18 cellular contexts compared by ENCODE assay signal in the genomic region with DNA sequence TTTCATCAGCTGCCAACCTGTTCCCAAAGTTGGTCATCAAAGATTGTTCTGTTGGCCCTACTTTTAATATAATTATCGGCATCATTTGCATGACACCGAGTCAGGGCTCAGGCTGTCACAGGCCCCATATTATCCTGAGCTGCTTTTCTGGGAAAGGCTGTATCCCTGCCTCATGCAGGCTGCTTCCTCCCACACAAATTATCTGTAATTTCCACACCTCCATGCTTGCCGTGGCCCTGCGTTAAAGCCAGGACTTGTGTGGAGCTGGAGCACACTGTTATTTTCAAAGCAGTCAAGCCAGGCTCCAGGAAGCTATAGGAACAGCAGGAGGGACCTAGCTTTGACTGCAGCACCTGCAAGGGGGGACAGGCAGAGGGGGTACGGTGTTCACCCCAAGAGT. TPM values are rescaled to one million over a fixed set of nuclear protein-coding genes. Genes with fewer than 3 reads are reported as not detected.
"Had no signal": no experiment of that assay in that cellular context is flagged by ENCODE, and none has a peak within 500 bp of the region (broad histone marks: within the 10 kb centered on the region; RNA-seq: fewer than 3 reads in every experiment).

No MANE protein-coding gene starts in this region.

- DNase-seq: KBM-7, MG63, NCI-H1092, NCI-H1105 treated with DMSO at 0.1 percent for 48 hours, NCI-H1436, NCI-H187, NCI-H2029 treated with DMSO at 0.1 percent for 48 hours, NCI-H345, NCI-H446 treated with DMSO at 0.1 percent for 48 hours, NCI-H510A treated with DMSO at 0.1 percent for 48 hours, NCI-H69, NCI-H774, Right ventricle myocardium superior, RPMI8226, SIG-M5 had no signal

- H3K36me3 ChIP-seq: MG63, SJSA1 had no signal

- H3K27ac ChIP-seq: SJSA1, SK-N-MC had no signal

- H3K4me3 ChIP-seq: MG63, SJSA1, SK-N-MC had no signal

- H3K4me1 ChIP-seq: SJSA1 had no signal

- H3K9me3 ChIP-seq: MG63, SJSA1 had no signal

RNA-seq across cellular contexts. Expression of a gene that starts 5.4 kb away (rescaled TPM):
- total RNA-seq: HT-29, SJSA1 had no signal
